Comparison of ENCODE assay signal across 30 cellular contexts in genomic region chr19:33263325-33264023, GRCh38. TPM values are rescaled to one million over a fixed set of nuclear protein-coding genes. Genes with fewer than 3 reads are reported as not detected.
A peak's percentile ranks its signal among the peaks of the same experiment; 100 is the strongest.
DNase-seq lines count a peak whose midpoint lies in the region; ATAC-seq, FAIRE-seq and TF ChIP-seq lines count a peak whose summit lies in the region.
"Had no signal": no experiment of that assay in that cellular context is flagged by ENCODE, and none has a peak within 500 bp of the region (broad histone marks: within the 10 kb centered on the region; RNA-seq: fewer than 3 reads in every experiment).

No MANE protein-coding gene starts in this region.

- no peak for TF ChIP-seq POLR2A in Peyer's patch (IDR thresholded peaks at IDR 0.05)

- FAIRE-seq in urothelium cell line (lab: Jason Lieb, UNC), result no peak
- FAIRE-seq: GM12891, HepG2 had no signal

- H3K9ac ChIP-seq in BLaER1, result no peak overlapping the region
- H3K9ac ChIP-seq: SK-N-SH had no signal

- H3K9me3 ChIP-seq in BLaER1, result 0 out of 2 replicates have a peak, but pooled peaks cover 2% of the 10 kb centered on the region
- no peaks in the 10 kb centered on the region for H3K9me3 ChIP-seq in WERI-Rb-1 (ENCODE audit: severe bottlenecking)
- H3K9me3 ChIP-seq in Peyer's patch, result no peaks in the 10 kb centered on the region
- H3K9me3 ChIP-seq: BE2C, SK-N-SH had no signal

- TF ChIP-seq CTCF in WERI-Rb-1 (IDR thresholded peaks at IDR 0.05; ENCODE audit: low read depth, low read length) (no peak), Peyer's patch (IDR thresholded peaks at IDR 0.05) (no peak)

- no peaks in the 10 kb centered on the region for H3K27me3 Mint-ChIP-seq in dendritic cell treated with granulocyte-macrophage colony-stimulating factor and Interleukin-4, amounts not matched to agents 40 ng/mL and 50 ng/mL, for 4 days

- no peaks in the 10 kb centered on the region for H4K20me1 ChIP-seq in BLaER1

- intact Hi-C loops in dendritic cell treated with granulocyte-macrophage colony-stimulating factor and Interleukin-4, amounts not matched to agents 40 ng/mL and 50 ng/mL, for 4 days (cut with micrococcal nuclease), result loop anchor here (5.0 kb wide), 1 partner anchor 34 kb away; no protein-coding TSS in a partner anchor

- H3K9me3 Mint-ChIP-seq in dendritic cell treated with granulocyte-macrophage colony-stimulating factor and Interleukin-4, amounts not matched to agents 40 ng/mL and 50 ng/mL, for 4 days, result no peaks in the 10 kb centered on the region
- H3K9me3 Mint-ChIP-seq: CD4-positive, alpha-beta T cell had no signal

- H3K27ac ChIP-seq in BLaER1 (no peak overlapping the region), WERI-Rb-1 (no peak overlapping the region), Peyer's patch (no peak overlapping the region)
- H3K27ac ChIP-seq: A549 had no signal

- peaks cover 95% of the 10 kb centered on the region for H3K4me1 Mint-ChIP-seq in dendritic cell treated with granulocyte-macrophage colony-stimulating factor and Interleukin-4, amounts not matched to agents 40 ng/mL and 50 ng/mL, for 4 days (ENCODE audit: low read depth)

- ATAC-seq in HG02763 (IDR thresholded peaks at IDR 0.05; ENCODE audit: unreplicated experiment), result no peak
- ATAC-seq: A549, HCT116, HepG2 had no signal

- H3K4me3 ChIP-seq in BLaER1 (no peak overlapping the region), WERI-Rb-1 (ENCODE audit: low read depth, low read length) (no peak overlapping the region), Peyer's patch (no peak overlapping the region)
- H3K4me3 ChIP-seq: A549 had no signal

- H3K4me1 ChIP-seq in BLaER1 (peaks cover 95% of the 10 kb centered on the region), Peyer's patch (no peaks in the 10 kb centered on the region)
- H3K4me1 ChIP-seq: A549, BE2C, Caco-2 had no signal

- peak; percentile 77 for DNase-seq in GF-D8 (lab: John Stamatoyannopoulos, UW)
- DNase-seq in OCI-M2 (lab: John Stamatoyannopoulos, UW; ENCODE audit: unreplicated experiment), result peak; percentile 78
- no peak for DNase-seq in urothelium cell line (ENCODE audit: low spot score)
- DNase-seq in WERI-Rb-1, result no peak
- no peak for DNase-seq in Peyer's patch
- DNase-seq: BE2C; Caco-2; CD4-positive, alpha-beta T cell; DMS 273 treated with DMSO at 0.1 percent for 48 hours; DND-41; GOT3; KBM-7; MM.1S; NCI-H1105; NCI-H146; NCI-H2029; NCI-H2227 treated with DMSO at 0.1 percent for 48 hours; NCI-H510A; NCI-H748 treated with DMSO at 0.1 percent for 48 hours; Right ventricle myocardium superior; SK-N-SH had no signal

- no peak overlapping the region for H3K4me3 Mint-ChIP-seq in dendritic cell treated with granulocyte-macrophage colony-stimulating factor and Interleukin-4, amounts not matched to agents 40 ng/mL and 50 ng/mL, for 4 days
- H3K4me3 Mint-ChIP-seq: CD4-positive, alpha-beta T cell had no signal

- H3K36me3 ChIP-seq in BLaER1 (no peaks in the 10 kb centered on the region), WERI-Rb-1 (no peaks in the 10 kb centered on the region), Peyer's patch (no peaks in the 10 kb centered on the region)
- H3K36me3 ChIP-seq: BE2C had no signal

- H3K27me3 ChIP-seq in BLaER1 (no peaks in the 10 kb centered on the region), WERI-Rb-1 (ENCODE audit: insufficient read depth, low read depth, severe bottlenecking) (no peaks in the 10 kb centered on the region), Peyer's patch (no peaks in the 10 kb centered on the region)
- H3K27me3 ChIP-seq: BE2C had no signal

- H3K4me2 ChIP-seq in BLaER1, result peak overlapping the region; percentile 92
- H3K4me2 ChIP-seq: A549, SK-N-SH had no signal

- H3K36me3 Mint-ChIP-seq in dendritic cell treated with granulocyte-macrophage colony-stimulating factor and Interleukin-4, amounts not matched to agents 40 ng/mL and 50 ng/mL, for 4 days (ENCODE audit: low read depth), result no peaks in the 10 kb centered on the region

- peak overlapping the region; percentile 33 for H3K27ac Mint-ChIP-seq in dendritic cell treated with granulocyte-macrophage colony-stimulating factor and Interleukin-4, amounts not matched to agents 40 ng/mL and 50 ng/mL, for 4 days
- H3K27ac Mint-ChIP-seq: CD4-positive, alpha-beta T cell had no signal

RNA-seq across cellular contexts. Expression of gene SLC7A10, which starts 37.8 kb away (rescaled TPM):
- total RNA-seq in Peyer's patch, result not detected
- total RNA-seq: Caco-2; CD4-positive, alpha-beta T cell; OCI-LY7; RPMI7951 had no signal

RNA-seq across cellular contexts. Expression of gene CEBPA, which starts 38.9 kb away (rescaled TPM):
- total RNA-seq in Peyer's patch, result 100 to 1,000 TPM in 1 of 4 donors, 10 to 100 TPM in 3; 36.3 to 160 (median 89.2) TPM
- total RNA-seq: RPMI7951 had no signal

Comparison
In these comparisons a context has a peak if more than half of its experiments do, and no peak if none do; other contexts are left out.
1. DNase-seq: peak in GF-D8 (single experiment) and OCI-M2 (single experiment); none in urothelium cell line (single experiment), WERI-Rb-1 (single experiment) and Peyer's patch (0 of 3).